8 cellular contexts compared by ENCODE assay signal in genomic region chr20:62641749-62642665, GRCh38. TPM values are rescaled to one million over a fixed set of nuclear protein-coding genes. Genes with fewer than 3 reads are reported as not detected.
DNase-seq lines count a peak whose midpoint lies in the region; ATAC-seq and TF ChIP-seq lines count a peak whose summit lies in the region.

SLCO4A1 (plus strand) TSS chr20:62642503; CDS start chr20:62656455, 13,952 bp downstream.

- DNase-seq in NCI-H2171 (lab: John Stamatoyannopoulos, UW) (peak; percentile 92), activated B cell treated with CpG ODN at 0.5 μM for 24 hours (peak; percentile 90), cardiac fibroblast (ENCODE audit: low read depth in 2 of 2) (peak; percentile 23 to 48), kidney glomerular epithelial cell (lab: John Stamatoyannopoulos, UW) (peak; percentile 19), DMS53 (lab: John Stamatoyannopoulos, UW) (no peak)
- peak; percentile 84 for DNase-seq in stimulated activated CD4-positive, alpha-beta T cell treated with anti-CD3 and anti-CD28 coated beads, Interleukin-1b, Interleukin-23, amount 100 ng/mL, for 48 hours

- POLR2A ChIA-PET in activated B cell treated with CpG ODN at 0.5 μM for 24 hours (lab: Charles Lee): interaction anchor here (0.8 to 7.0 kb wide), 14 partner anchors 8 to 255 kb away, joined by 3 to 147 read pairs (median 8); partner anchors contain the start of genes MRGBP and RPS21

- TF ChIP-seq POLR2A in GM18505 (IDR thresholded peaks at IDR 0.05; ENCODE audit: borderline replicate concordance, extremely low read depth, insufficient read depth, insufficient read length): peak; percentile 82

- no peaks in the 10 kb centered on the region for H3K27me3 Mint-ChIP-seq in activated B cell treated with CpG ODN at 0.5 μM for 24 hours

- peaks cover 40% of the 10 kb centered on the region for H3K4me1 Mint-ChIP-seq in activated B cell treated with CpG ODN at 0.5 μM for 24 hours

- H3K4me3 Mint-ChIP-seq in activated B cell treated with CpG ODN at 0.5 μM for 24 hours: peak within 1 kb of the TSS; percentile 87

- no peaks in the 10 kb centered on the region for H3K9me3 Mint-ChIP-seq in activated B cell treated with CpG ODN at 0.5 μM for 24 hours

- H3K27ac Mint-ChIP-seq in activated B cell treated with CpG ODN at 0.5 μM for 24 hours: peak within 1 kb of the TSS; percentile 72

- ATAC-seq in GM18505 (IDR thresholded peaks at IDR 0.05; ENCODE audit: unreplicated experiment) (peak; percentile 62), HG02973 (IDR thresholded peaks at IDR 0.05; ENCODE audit: unreplicated experiment) (peak; percentile 42), activated B cell treated with CpG ODN at 0.5 μM for 24 hours (ENCODE audit: low read depth) (peak; percentile 91)

- peaks cover 4% of the 10 kb centered on the region for H3K36me3 Mint-ChIP-seq in activated B cell treated with CpG ODN at 0.5 μM for 24 hours (ENCODE audit: low read depth)

- peak within 1 kb of the TSS; percentile 23 to 45 for H3K4me3 ChIP-seq in cardiac fibroblast (replicated peaks in 1 of 2; ENCODE audit: low read depth in 2 of 2, low read length in 2 of 2)

- CTCF ChIA-PET in activated B cell treated with CpG ODN at 0.5 μM for 24 hours (lab: Charles Lee): interaction anchor here (0.6 to 4.0 kb wide), 7 partner anchors 9 to 166 kb away, joined by 3 to 22 read pairs (median 3); no protein-coding TSS in a partner anchor

- intact Hi-C loops in activated B cell treated with CpG ODN at 0.5 μM for 24 hours (cut with micrococcal nuclease): loop anchor here (1.0 to 5.0 kb wide), 4 partner anchors 14 to 405 kb away; partner anchors contain the start of gene OSBPL2

- TF ChIP-seq CTCF in activated B cell treated with CpG ODN at 0.5 μM for 24 hours (IDR thresholded peaks at IDR 0.05) (no peak), cardiac fibroblast (IDR thresholded peaks at IDR 0.05; ENCODE audit: low read depth, low read length) (no peak)

RNA-seq across cellular contexts. Expression of gene SLCO4A1, which starts in this region (rescaled TPM):
- total RNA-seq in activated B cell treated with CpG ODN at 0.5 μM for 24 hours: 27.8 and 38.9 TPM in 2 replicates
